ENCODE assay signal across 2 cellular contexts in the genomic region with DNA sequence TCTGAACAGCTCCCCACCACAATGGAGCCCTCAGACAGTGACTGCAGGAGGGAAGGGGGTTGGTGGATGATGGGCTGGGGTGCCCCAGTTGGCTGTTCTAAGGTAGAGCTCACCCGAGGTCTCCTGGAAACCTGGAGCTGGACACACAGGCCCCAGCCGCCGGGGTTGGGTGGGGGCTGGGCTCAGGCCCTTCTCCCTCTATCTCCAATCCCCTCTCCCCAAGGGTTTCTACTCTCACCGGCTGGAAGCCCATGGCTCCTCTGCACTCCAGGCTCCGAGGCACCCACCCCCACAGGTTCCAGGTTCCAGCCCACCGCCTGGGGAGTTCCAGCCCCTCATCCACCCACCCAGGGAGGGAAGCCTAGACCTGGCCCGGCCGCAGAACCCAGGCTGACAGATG.
TF ChIP-seq lines count a peak whose summit lies in the region.

No MANE protein-coding gene starts in this region.

TF ChIP-seq in SK-N-SH, 30 proteins besides CTCF, POLR2A, EP300 and RAD21 (continued from another document):
- TF ChIP-seq IRF3 (IDR thresholded peaks at IDR 0.05; ENCODE audit: low read depth, low read length) = no peak
- TF ChIP-seq, protein P1, sequence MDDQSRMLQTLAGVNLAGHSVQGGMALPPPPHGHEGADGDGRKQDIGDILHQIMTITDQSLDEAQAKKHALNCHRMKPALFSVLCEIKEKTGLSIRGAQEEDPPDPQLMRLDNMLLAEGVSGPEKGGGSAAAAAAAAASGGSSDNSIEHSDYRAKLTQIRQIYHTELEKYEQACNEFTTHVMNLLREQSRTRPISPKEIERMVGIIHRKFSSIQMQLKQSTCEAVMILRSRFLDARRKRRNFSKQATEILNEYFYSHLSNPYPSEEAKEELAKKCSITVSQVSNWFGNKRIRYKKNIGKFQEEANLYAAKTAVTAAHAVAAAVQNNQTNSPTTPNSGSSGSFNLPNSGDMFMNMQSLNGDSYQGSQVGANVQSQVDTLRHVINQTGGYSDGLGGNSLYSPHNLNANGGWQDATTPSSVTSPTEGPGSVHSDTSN (IDR thresholded peaks at IDR 0.05) = no peak
- TF ChIP-seq, protein P2, sequence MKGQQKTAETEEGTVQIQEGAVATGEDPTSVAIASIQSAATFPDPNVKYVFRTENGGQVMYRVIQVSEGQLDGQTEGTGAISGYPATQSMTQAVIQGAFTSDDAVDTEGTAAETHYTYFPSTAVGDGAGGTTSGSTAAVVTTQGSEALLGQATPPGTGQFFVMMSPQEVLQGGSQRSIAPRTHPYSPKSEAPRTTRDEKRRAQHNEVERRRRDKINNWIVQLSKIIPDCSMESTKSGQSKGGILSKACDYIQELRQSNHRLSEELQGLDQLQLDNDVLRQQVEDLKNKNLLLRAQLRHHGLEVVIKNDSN (IDR thresholded peaks at IDR 0.05; ENCODE audit: borderline replicate concordance, low read depth) = no peak

TF ChIP-seq in SK-N-SH treated with all-trans-retinoic acid at 6 μM for 48 hours, 23 proteins besides CTCF, POLR2A, EP300 and RAD21 (continued from another document):
- no peak for TF ChIP-seq ZFP30 (CRISPR knock-in tag; IDR thresholded peaks at IDR 0.05)
- no peak for TF ChIP-seq ZFP3 (CRISPR knock-in tag; IDR thresholded peaks at IDR 0.05)
- no peak for TF ChIP-seq OSR1 (CRISPR knock-in tag; IDR thresholded peaks at IDR 0.05)
- no peak for TF ChIP-seq PPARA (CRISPR knock-in tag; IDR thresholded peaks at IDR 0.05; ENCODE audit: borderline replicate concordance)
- no peak for TF ChIP-seq RARB (CRISPR knock-in tag; IDR thresholded peaks at IDR 0.05)
- no peak for TF ChIP-seq CSRNP3 (CRISPR knock-in tag; IDR thresholded peaks at IDR 0.05)
- no peak for TF ChIP-seq TOX (CRISPR knock-in tag; IDR thresholded peaks at IDR 0.05; ENCODE audit: borderline replicate concordance)
- TF ChIP-seq, protein P3, sequence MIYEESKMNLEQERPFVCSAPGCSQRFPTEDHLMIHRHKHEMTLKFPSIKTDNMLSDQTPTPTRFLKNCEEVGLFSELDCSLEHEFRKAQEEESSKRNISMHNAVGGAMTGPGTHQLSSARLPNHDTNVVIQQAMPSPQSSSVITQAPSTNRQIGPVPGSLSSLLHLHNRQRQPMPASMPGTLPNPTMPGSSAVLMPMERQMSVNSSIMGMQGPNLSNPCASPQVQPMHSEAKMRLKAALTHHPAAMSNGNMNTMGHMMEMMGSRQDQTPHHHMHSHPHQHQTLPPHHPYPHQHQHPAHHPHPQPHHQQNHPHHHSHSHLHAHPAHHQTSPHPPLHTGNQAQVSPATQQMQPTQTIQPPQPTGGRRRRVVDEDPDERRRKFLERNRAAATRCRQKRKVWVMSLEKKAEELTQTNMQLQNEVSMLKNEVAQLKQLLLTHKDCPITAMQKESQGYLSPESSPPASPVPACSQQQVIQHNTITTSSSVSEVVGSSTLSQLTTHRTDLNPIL (CRISPR knock-in tag; IDR thresholded peaks at IDR 0.05; ENCODE audit: low read depth) = no peak
